Comparison of ENCODE assay signal across 7 cellular contexts in the genomic region with DNA sequence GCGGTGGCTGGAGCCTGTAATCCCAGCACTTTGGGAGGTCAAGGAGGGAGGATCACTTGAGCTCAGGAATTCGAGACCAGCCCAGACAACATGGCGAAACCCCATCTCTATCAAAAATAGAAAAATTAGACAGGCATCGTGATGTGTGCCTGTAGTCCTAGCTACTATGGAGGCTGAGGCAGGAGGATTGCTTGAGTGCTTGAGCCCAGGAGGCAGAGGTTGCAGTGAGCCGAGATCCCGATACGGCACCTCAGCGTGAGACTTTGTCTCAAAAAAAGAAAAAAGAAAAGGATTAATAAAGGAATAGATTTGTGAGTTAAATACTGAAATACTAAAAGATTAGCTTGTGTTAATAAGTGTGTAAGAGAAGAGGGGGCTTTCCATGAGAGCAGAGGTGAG. TPM values are rescaled to one million over a fixed set of nuclear protein-coding genes. Genes with fewer than 3 reads are reported as not detected.
DNase-seq lines count a peak whose midpoint lies in the region; ATAC-seq and TF ChIP-seq lines count a peak whose summit lies in the region.

No MANE protein-coding gene starts in this region.

- H3K4me3 Mint-ChIP-seq in activated B cell treated with CpG ODN at 0.5 μM for 24 hours (peak overlapping the region; percentile 87), glutamatergic neuron (ENCODE audit: unreplicated experiment) (peak overlapping the region; percentile 95)

- H3K27me3 ChIP-seq in skeletal muscle tissue (ENCODE audit: control insufficient read depth in 3 of 3, insufficient read depth in 3 of 3, low read length in 3 of 3) (peaks cover 0 to 4% (median 3%) of the 10 kb centered on the region in 3 donors), WERI-Rb-1 (ENCODE audit: insufficient read depth, low read depth, severe bottlenecking) (no peaks in the 10 kb centered on the region)

- no peak for DNase-seq in HEK293T (ENCODE audit: extremely low spot score)
- no peak for DNase-seq in activated B cell treated with CpG ODN at 0.5 μM for 24 hours
- DNase-seq in glutamatergic neuron = no peak
- DNase-seq in sciatic nerve (ENCODE audit: low spot score) = no peak
- DNase-seq in WERI-Rb-1 = no peak
- no peak for DNase-seq in middle frontal gyrus (ENCODE audit: extremely low spot score, low spot score)

- POLR2A ChIA-PET in HEK293T (lab: Yijun Ruan, JAX) (interaction anchor here (0.7 to 2.2 kb wide), 18 partner anchors 9 to 217 kb away, joined by 3 to 11 read pairs (median 5); a partner anchor contains a TSS), activated B cell treated with CpG ODN at 0.5 μM for 24 hours (lab: Charles Lee) (interaction anchor here (0.9 to 3.3 kb wide), 7 partner anchors 9 to 75 kb away, joined by 4 to 31 read pairs (median 7); a partner anchor contains a TSS)

- no peak for ATAC-seq in activated B cell treated with CpG ODN at 0.5 μM for 24 hours (ENCODE audit: low read depth)
- ATAC-seq in sciatic nerve = no peak

- TF ChIP-seq CTCF in activated B cell treated with CpG ODN at 0.5 μM for 24 hours (IDR thresholded peaks at IDR 0.05) (no peak), glutamatergic neuron (IDR thresholded peaks at IDR 0.05; ENCODE audit: partially characterized antibody, unreplicated experiment) (no peak), WERI-Rb-1 (IDR thresholded peaks at IDR 0.05; ENCODE audit: low read depth, low read length) (no peak)

- no peaks in the 10 kb centered on the region for H3K36me3 ChIP-seq in skeletal muscle tissue (ENCODE audit: control insufficient read depth in 3 of 3, insufficient read depth in 3 of 3, low read length in 3 of 3)
- H3K36me3 ChIP-seq in WERI-Rb-1 = peaks cover 12% of the 10 kb centered on the region

- H3K4me1 Mint-ChIP-seq in activated B cell treated with CpG ODN at 0.5 μM for 24 hours (peaks cover 26% of the 10 kb centered on the region), glutamatergic neuron (ENCODE audit: low read depth, unreplicated experiment) (peaks cover 4% of the 10 kb centered on the region)

- CTCF ChIA-PET in HEK293T (lab: Yijun Ruan, JAX) = interaction anchor here (0.9 kb wide), 1 partner anchor 17 kb away, joined by 3 read pairs; no protein-coding TSS in a partner anchor
- CTCF ChIA-PET in activated B cell treated with CpG ODN at 0.5 μM for 24 hours (lab: Charles Lee) = no interaction called here

- H3K27me3 Mint-ChIP-seq in activated B cell treated with CpG ODN at 0.5 μM for 24 hours = no peaks in the 10 kb centered on the region
- no peaks in the 10 kb centered on the region for H3K27me3 Mint-ChIP-seq in glutamatergic neuron (ENCODE audit: unreplicated experiment)

- H3K9me3 Mint-ChIP-seq in activated B cell treated with CpG ODN at 0.5 μM for 24 hours = no peaks in the 10 kb centered on the region
- no peaks in the 10 kb centered on the region for H3K9me3 Mint-ChIP-seq in glutamatergic neuron (ENCODE audit: unreplicated experiment)

- no peak overlapping the region for H3K27ac ChIP-seq in skeletal muscle tissue (ENCODE audit: low read depth, low read length)
- H3K27ac ChIP-seq in WERI-Rb-1 = no peak overlapping the region

- H3K36me3 Mint-ChIP-seq in activated B cell treated with CpG ODN at 0.5 μM for 24 hours (ENCODE audit: low read depth) = no peaks in the 10 kb centered on the region
- no peaks in the 10 kb centered on the region for H3K36me3 Mint-ChIP-seq in glutamatergic neuron (ENCODE audit: unreplicated experiment)

- H3K9ac ChIP-seq in skeletal muscle tissue (ENCODE audit: low read depth in 1 of 3, low read length in 3 of 3) = no peak overlapping the region

- H3K27ac Mint-ChIP-seq in activated B cell treated with CpG ODN at 0.5 μM for 24 hours (peak overlapping the region; percentile 93), glutamatergic neuron (ENCODE audit: unreplicated experiment) (peak overlapping the region; percentile 50)

- H3K4me3 ChIP-seq in skeletal muscle tissue (ENCODE audit: low read length in 3 of 3) (peak overlapping the region; percentile 39 to 79 (median 56)), WERI-Rb-1 (ENCODE audit: low read depth, low read length) (no peak overlapping the region)

- intact Hi-C loops in activated B cell treated with CpG ODN at 0.5 μM for 24 hours (cut with micrococcal nuclease) = loop anchor here (5.0 to 10.0 kb wide), 4 partner anchors 43 to 1993 kb away; a partner anchor contains a TSS
- intact Hi-C loops in sciatic nerve (cut with DNase I) = no loop called here

- peaks cover 3 to 6% (median 3%) of the 10 kb centered on the region in 3 donors for H3K4me1 ChIP-seq in skeletal muscle tissue (ENCODE audit: control insufficient read depth in 3 of 3, insufficient read depth in 3 of 3, low read length in 3 of 3)

- H3K9me3 ChIP-seq in skeletal muscle tissue (ENCODE audit: control insufficient read depth in 3 of 3, low read length in 3 of 3) (no peaks in the 10 kb centered on the region), WERI-Rb-1 (ENCODE audit: severe bottlenecking) (no peaks in the 10 kb centered on the region)

TF ChIP-seq in HEK293T, 16 proteins besides CTCF, POLR2A, EP300 and RAD21:
- TF ChIP-seq NFRKB (IDR thresholded peaks at IDR 0.05) (0 out of 2 replicates have a peak, but pooled peaks have one; percentile 6), L3MBTL2 (conservative IDR thresholded peaks at IDR 0.05) (peak; percentile 47; the same call in 1 of the 2 replicates), FOXK2 (IDR thresholded peaks at IDR 0.05) (no peak)

RNA-seq across cellular contexts. Expression of a gene that starts 29.4 kb away (rescaled TPM):
- not detected in 2 replicates for total RNA-seq in activated B cell treated with CpG ODN at 0.5 μM for 24 hours
- not detected for total RNA-seq in glutamatergic neuron (ENCODE audit: unreplicated experiment)
- total RNA-seq in skeletal muscle tissue = not detected
- 0.45 TPM for total RNA-seq in sciatic nerve

RNA-seq across cellular contexts. Expression of a gene that starts 40.0 kb away (rescaled TPM):
- total RNA-seq in activated B cell treated with CpG ODN at 0.5 μM for 24 hours = 653 and 683 TPM in 2 replicates
- total RNA-seq in glutamatergic neuron (ENCODE audit: unreplicated experiment) = 514 TPM
- 440 TPM for total RNA-seq in skeletal muscle tissue
- 395 TPM for total RNA-seq in sciatic nerve
